ENCODE assay signal across 1 cellular context in the genomic region with DNA sequence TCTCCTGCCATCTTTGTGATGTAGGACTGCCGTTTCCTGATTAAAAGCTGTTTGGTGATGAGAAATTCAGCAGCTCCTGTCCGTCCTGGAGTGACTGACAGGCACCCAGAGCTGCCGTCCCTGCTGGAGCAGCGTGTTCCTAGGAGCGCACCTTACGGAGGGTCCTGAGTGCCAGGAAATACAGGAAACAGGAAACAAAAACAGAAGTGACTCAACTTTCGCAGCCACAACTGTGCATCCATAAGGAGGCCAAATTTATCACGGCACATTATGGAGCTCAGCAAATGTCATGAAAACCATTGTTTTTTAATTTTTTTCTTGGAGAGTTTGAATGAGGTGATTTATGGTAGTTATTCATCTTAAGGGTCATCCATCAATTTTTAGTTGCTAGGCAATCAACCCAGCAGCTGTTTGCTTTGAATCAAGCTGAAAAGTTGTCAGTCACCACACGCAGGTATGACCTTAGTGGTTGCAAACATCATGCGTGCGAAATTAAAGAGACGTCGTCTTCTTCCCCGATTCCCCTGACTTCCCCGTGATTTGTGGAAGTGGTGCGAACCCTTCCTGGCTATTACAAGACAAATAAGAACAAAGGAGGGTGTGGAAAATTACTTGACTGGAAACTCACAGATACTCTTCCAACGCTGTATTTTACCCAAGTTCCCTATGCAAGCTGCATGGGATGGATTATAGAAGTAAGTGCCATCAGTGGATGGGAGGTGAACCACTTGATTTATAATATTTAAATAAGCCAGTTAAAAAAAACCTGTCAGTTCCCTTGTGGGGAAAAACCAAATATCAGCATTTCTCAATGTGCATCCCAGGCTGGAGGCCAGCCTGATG.
A peak's percentile ranks its signal among the peaks of the same experiment; 100 is the strongest.
TF ChIP-seq lines count a peak whose summit lies in the region.

No MANE protein-coding gene starts in this region.

TF ChIP-seq in endothelial cell of umbilical vein, 7 proteins besides CTCF, POLR2A, EP300 and RAD21:
- TF ChIP-seq, protein P1, sequence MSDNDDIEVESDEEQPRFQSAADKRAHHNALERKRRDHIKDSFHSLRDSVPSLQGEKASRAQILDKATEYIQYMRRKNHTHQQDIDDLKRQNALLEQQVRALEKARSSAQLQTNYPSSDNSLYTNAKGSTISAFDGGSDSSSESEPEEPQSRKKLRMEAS (IDR thresholded peaks at IDR 0.05; ENCODE audit: insufficient read depth, insufficient read length): peak; percentile 12
- peak; percentile 81 for TF ChIP-seq JUN (IDR thresholded peaks at IDR 0.05; ENCODE audit: borderline replicate concordance, insufficient read depth, insufficient read length, low read depth)
- TF ChIP-seq MYC (IDR thresholded peaks at IDR 0.05; ENCODE audit: low read depth, low read length): no peak
- peak; percentile 78 for TF ChIP-seq FOS (IDR thresholded peaks at IDR 0.05; ENCODE audit: borderline replicate concordance, insufficient read depth, low read length)
- peak; percentile 7 for TF ChIP-seq GATA2 (IDR thresholded peaks at IDR 0.05; ENCODE audit: insufficient read depth, insufficient read length, low read depth, low read length)
- peak; percentile 84 for TF ChIP-seq POLR2AphosphoS5 (IDR thresholded peaks at IDR 0.05; ENCODE audit: insufficient read depth, low read depth, low read length)
- no peak for TF ChIP-seq EZH2 (IDR thresholded peaks at IDR 0.05; ENCODE audit: borderline replicate concordance, low read depth, low read length, severe bottlenecking)
